Comparison of ENCODE assay signal across 7 cellular contexts in the genomic region with DNA sequence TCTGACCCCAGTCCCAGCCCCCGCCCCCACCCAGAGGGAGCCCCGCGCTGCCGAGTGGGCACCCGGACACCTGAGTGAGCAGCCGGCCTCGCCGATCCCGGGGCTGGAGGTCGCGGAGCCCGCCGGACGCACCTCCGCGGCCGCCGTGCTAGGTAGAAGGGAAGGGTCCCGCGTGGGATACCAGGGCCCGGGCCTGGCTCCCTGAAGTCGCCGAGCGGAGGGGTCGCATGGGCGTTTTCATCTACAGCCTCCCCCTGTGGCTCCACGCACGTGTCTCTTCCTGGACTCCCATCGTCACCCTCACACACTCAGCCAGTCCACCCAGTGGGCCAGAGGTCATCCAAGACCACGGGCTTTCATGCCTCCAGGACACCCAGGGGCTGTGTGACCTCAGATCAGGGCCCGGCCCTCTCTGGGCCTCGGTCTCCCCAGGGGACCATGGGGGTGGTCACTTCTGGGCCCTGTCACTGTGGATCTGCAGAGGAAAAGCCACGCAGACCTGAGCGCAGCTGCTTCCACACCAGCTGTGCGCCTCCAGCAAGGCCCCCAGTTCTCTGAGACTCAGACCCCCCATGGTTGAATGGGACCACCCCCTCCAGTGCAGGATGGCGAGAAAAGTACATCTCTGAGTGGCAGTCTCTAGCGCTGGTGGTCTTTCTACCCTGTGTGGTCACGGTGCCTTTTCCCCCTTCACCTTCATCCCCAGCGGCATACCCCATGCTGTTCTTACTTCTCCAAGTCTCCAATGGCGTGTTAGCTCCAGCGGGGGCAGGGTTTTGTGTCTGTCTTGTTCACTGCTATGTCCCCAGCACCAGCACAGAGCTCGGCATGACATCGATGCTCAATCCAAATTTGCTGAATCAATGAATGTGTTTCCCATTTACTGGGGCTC. TPM values are rescaled to one million over a fixed set of nuclear protein-coding genes. Genes with fewer than 3 reads are reported as not detected.
DNase-seq lines count a peak whose midpoint lies in the region; ATAC-seq and TF ChIP-seq lines count a peak whose summit lies in the region.

No MANE protein-coding gene starts in this region.

- H3K4me3 ChIP-seq in HFF-Myc (replicated peaks; ENCODE audit: low read depth, low read length): peak overlapping the region; percentile 37; the same call in 1 of the 2 replicates
- H3K4me3 ChIP-seq in WI38 (ENCODE audit: low read depth, low read length): peak overlapping the region; percentile 49

- TF ChIP-seq CTCF in HFF-Myc (IDR thresholded peaks at IDR 0.05; ENCODE audit: low read depth, low read length, missing control alignments) (no peak), WI38 (IDR thresholded peaks at IDR 0.05; ENCODE audit: low read depth, low read length) (no peak)

- intact Hi-C loops in Right ventricle myocardium superior (cut with DNase I) (loop anchor here (10.0 kb wide), 1 partner anchor 54 kb away; no protein-coding TSS in a partner anchor), sciatic nerve (cut with DNase I) (no loop called here)

- ATAC-seq in Right ventricle myocardium superior (ENCODE audit: poor library complexity) (peak; percentile 2), sciatic nerve (peak; percentile 1), GM19035 (IDR thresholded peaks at IDR 0.05; ENCODE audit: unreplicated experiment) (no peak), GM21423 (IDR thresholded peaks at IDR 0.05; ENCODE audit: unreplicated experiment) (no peak)

- no peak for DNase-seq in HFF-Myc (ENCODE audit: extremely low read depth, low read depth)
- peak; percentile 49 for DNase-seq in Right ventricle myocardium superior
- peak; percentile 65 for DNase-seq in sciatic nerve (ENCODE audit: low spot score)
- DNase-seq in NK-92 treated with Interleukin-12 subunit alpha and Interleukin-12 subunit beta, amount 100 ng/mL, for 24 hours (lab: John Stamatoyannopoulos, UW): no peak

RNA-seq across cellular contexts. Expression of gene SDC3, which starts 0.6 kb away (rescaled TPM):
- total RNA-seq in Right ventricle myocardium superior: 19.9 TPM
- 84.9 TPM for total RNA-seq in sciatic nerve

Comparison
In these comparisons a context has a peak if more than half of its experiments do, and no peak if none do; other contexts are left out.
1. DNase-seq: peak in Right ventricle myocardium superior (single experiment) and sciatic nerve (single experiment); none in HFF-Myc (single experiment) and NK-92 treated with Interleukin-12 subunit alpha and Interleukin-12 subunit beta, amount 100 ng/mL, for 24 hours (single experiment).
2. ATAC-seq: peak in Right ventricle myocardium superior (single experiment) and sciatic nerve (single experiment); none in GM19035 (single experiment) and GM21423 (single experiment).